ENCODE assay signal across 1 cellular context in genomic region chr16:10957771-10958486, GRCh38.
TF ChIP-seq lines count a peak whose summit lies in the region.

No MANE protein-coding gene starts in this region.

TF ChIP-seq in GM12878, 131 proteins besides CTCF, POLR2A, EP300 and RAD21 (continued from another document and continues in another):
- TF ChIP-seq ATF3 (IDR thresholded peaks at IDR 0.05; ENCODE audit: borderline replicate concordance, extremely low read depth, low read depth, low read length) (no peak), ZNF384 (IDR thresholded peaks at IDR 0.05; ENCODE audit: borderline replicate concordance, low read depth, low read length) (peak; percentile 90), SMARCA5 (IDR thresholded peaks at IDR 0.05) (no peak), RAD51 (IDR thresholded peaks at IDR 0.05) (no peak), E2F8 (IDR thresholded peaks at IDR 0.05; ENCODE audit: low read depth, partially characterized antibody) (no peak), TBL1XR1 (IDR thresholded peaks at IDR 0.05; ENCODE audit: low read depth, low read length) (0 out of 2 replicates have a peak, but pooled peaks have one; percentile 7), WRNIP1 (IDR thresholded peaks at IDR 0.05; ENCODE audit: borderline replicate concordance, low read depth, low read length) (no peak), ZNF24 (IDR thresholded peaks at IDR 0.05) (no peak), LARP7 (IDR thresholded peaks at IDR 0.05) (no peak), NBN (IDR thresholded peaks at IDR 0.05) (0 out of 2 replicates have a peak, but pooled peaks have one; percentile 54), MXI1 (IDR thresholded peaks at IDR 0.05; ENCODE audit: low read depth, low read length) (no peak), SIX5 (IDR thresholded peaks at IDR 0.05; ENCODE audit: low read depth, low read length, severe bottlenecking) (no peak), IRF5 (IDR thresholded peaks at IDR 0.05; ENCODE audit: borderline replicate concordance) (no peak), SRF (IDR thresholded peaks at IDR 0.05; ENCODE audit: low read depth in 2 of 2, low read length in 2 of 2) (no peak), CEBPB (IDR thresholded peaks at IDR 0.05; ENCODE audit: borderline replicate concordance in 1 of 2, low read depth in 2 of 2, low read length in 2 of 2) (no peak), ZBTB33 (IDR thresholded peaks at IDR 0.05) (no peak), MLLT1 (IDR thresholded peaks at IDR 0.05) (no peak), ZNF217 (IDR thresholded peaks at IDR 0.05) (no peak), CBX3 (IDR thresholded peaks at IDR 0.05; ENCODE audit: borderline replicate concordance, low read depth) (no peak), ASH2L (IDR thresholded peaks at IDR 0.05; ENCODE audit: borderline replicate concordance, low read depth) (no peak), SUPT20H (IDR thresholded peaks at IDR 0.05; ENCODE audit: borderline replicate concordance, control insufficient read depth, low read depth, low read length) (no peak), KLF5 (IDR thresholded peaks at IDR 0.05; ENCODE audit: partially characterized antibody) (no peak), ZBED1 (IDR thresholded peaks at IDR 0.05; ENCODE audit: borderline replicate concordance) (no peak; the same call in 1 of the 2 replicates), SKIL (IDR thresholded peaks at IDR 0.05; ENCODE audit: low read depth, poor library complexity, severe bottlenecking) (peak; percentile 35), RELA (IDR thresholded peaks at IDR 0.05; ENCODE audit: borderline replicate concordance, partially characterized antibody) (no peak), ELK1 (IDR thresholded peaks at IDR 0.05; ENCODE audit: low read depth, low read length) (no peak), ESRRA (IDR thresholded peaks at IDR 0.05; ENCODE audit: low read length) (0 out of 2 replicates have a peak, but pooled peaks have one; percentile 26), HSF1 (IDR thresholded peaks at IDR 0.05; ENCODE audit: low read depth, low read length) (no peak), BACH1 (IDR thresholded peaks at IDR 0.05; ENCODE audit: borderline replicate concordance) (no peak), YBX1 (IDR thresholded peaks at IDR 0.05) (no peak), CHD1 (IDR thresholded peaks at IDR 0.05; ENCODE audit: low read depth, low read length) (no peak), BHLHE40 (IDR thresholded peaks at IDR 0.05; ENCODE audit: borderline replicate concordance in 1 of 2, low read depth in 2 of 2, low read length in 1 of 2) (0 out of 4 replicates have a peak, but pooled peaks of 1 of the 2 experiments have one; percentile 25), SIN3A (IDR thresholded peaks at IDR 0.05; ENCODE audit: low read depth, low read length) (no peak), MTA2 (IDR thresholded peaks at IDR 0.05; ENCODE audit: low read depth) (peak; percentile 68; the same call in 1 of the 2 replicates), FOXM1 (IDR thresholded peaks at IDR 0.05; ENCODE audit: low read depth, low read length) (peak; percentile 74; the same call in 1 of the 2 replicates), TCF7 (IDR thresholded peaks at IDR 0.05; ENCODE audit: borderline replicate concordance) (0 out of 2 replicates have a peak, but pooled peaks have one; percentile 15), SMAD1 (IDR thresholded peaks at IDR 0.05; ENCODE audit: low read depth, partially characterized antibody) (no peak), SPI1 (IDR thresholded peaks at IDR 0.05; ENCODE audit: borderline replicate concordance, insufficient read depth, low read depth, low read length) (no peak), ZNF687 (IDR thresholded peaks at IDR 0.05) (no peak; the same call in 1 of the 2 replicates), ZNF207 (IDR thresholded peaks at IDR 0.05; ENCODE audit: borderline replicate concordance) (no peak), IKZF1 (conservative IDR thresholded peaks at IDR 0.05) (no peak; the same call in 1 of the 2 replicates), NRF1 (conservative IDR thresholded peaks at IDR 0.05; ENCODE audit: low read depth, low read length) (no peak), NR2C2 (IDR thresholded peaks at IDR 0.05; ENCODE audit: borderline replicate concordance, control insufficient read depth, insufficient read length, low read depth) (no peak), NR2C1 (IDR thresholded peaks at IDR 0.05) (no peak), FOXK2 (IDR thresholded peaks at IDR 0.05) (no peak), E2F4 (IDR thresholded peaks at IDR 0.05; ENCODE audit: low read depth, low read length) (no peak)
